24 cellular contexts compared by ENCODE assay signal in the genomic region with DNA sequence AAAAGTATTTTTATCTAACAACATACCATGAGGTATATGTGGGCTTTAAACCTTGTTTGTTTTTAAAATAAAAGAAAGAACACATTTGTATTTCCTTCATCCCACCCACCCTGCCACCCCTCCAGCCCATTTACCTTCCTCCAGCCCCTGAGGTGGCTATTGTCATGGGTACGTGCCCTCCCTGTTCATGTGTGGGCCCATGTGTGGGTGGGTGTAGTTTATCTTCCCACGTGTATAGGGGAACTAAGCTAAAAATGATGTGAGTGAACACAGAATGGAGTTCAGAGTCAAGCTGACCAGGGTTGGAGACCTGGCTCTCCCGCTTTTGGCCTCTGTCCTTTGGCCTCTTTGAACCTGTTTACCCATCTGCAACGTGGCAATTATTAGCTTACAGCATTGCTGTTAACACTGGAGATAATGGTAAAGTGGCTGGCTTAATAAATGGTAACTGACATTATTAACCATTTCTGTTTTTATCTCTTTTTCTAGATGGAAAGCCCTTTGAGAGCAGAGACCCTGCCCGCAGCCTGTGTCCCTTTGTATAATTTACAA.
"Had no signal": no experiment of that assay in that cellular context is flagged by ENCODE, and none has a peak within 500 bp of the region (broad histone marks: within the 10 kb centered on the region; RNA-seq: fewer than 3 reads in every experiment).

No MANE protein-coding gene starts in this region.

- H3K27me3 ChIP-seq: esophagus muscularis mucosa, foreskin keratinocyte, gastroesophageal sphincter, heart left ventricle, hepatocyte, spleen, testis, tibial artery had no signal

- ATAC-seq: gastroesophageal sphincter; heart left ventricle; left cardiac atrium; stimulated activated memory B cell treated with anti-CD40 and anti-IgM and Interleukin-4, amounts not matched to agents 10 μg/mL and 1 μg/mL and 100 μg/mL, for 72 hours; stimulated activated naive CD8-positive, alpha-beta T cell treated with anti-CD3 and anti-CD28 coated beads, Interleukin-15, Interleukin-2, amounts not matched to agents 100 U/mL and 50 U/mL, for 24 hours had no signal

- H3K4me2 ChIP-seq: hepatocyte had no signal

- H3K4me3 ChIP-seq: coronary artery, esophagus muscularis mucosa, gastroesophageal sphincter, heart left ventricle, hepatocyte, prostate gland, skin epidermis, spleen, testis, tibial artery had no signal

- DNase-seq: dermis blood vessel endothelial cell; effector memory CD4-positive, alpha-beta T cell; foreskin keratinocyte; heart left ventricle; left cardiac atrium; mammary epithelial cell; naive thymus-derived CD8-positive, alpha-beta T cell; nephron progenitor cell; nucleus accumbens; right cardiac atrium; spleen; stimulated activated CD4-positive, alpha-beta T cell treated with anti-CD3 and anti-CD28 coated beads, Interleukin-4, amount 100 ng/mL, for 4 hours; stimulated activated naive CD8-positive, alpha-beta T cell treated with anti-CD3 and anti-CD28 coated beads, Interleukin-15, Interleukin-2, amounts not matched to agents 100 U/mL and 50 U/mL, for 24 hours; substantia nigra; testis; tibial artery had no signal

- FAIRE-seq: endothelial cell of umbilical vein had no signal

- H3K4me1 ChIP-seq: prostate gland, testis had no signal

- H2AFZ ChIP-seq: hepatocyte had no signal

- H3K9me3 ChIP-seq: esophagus muscularis mucosa, gastroesophageal sphincter, heart left ventricle, prostate gland, spleen, testis, tibial artery had no signal

- H3K27ac ChIP-seq: coronary artery, esophagus muscularis mucosa, foreskin keratinocyte, gastroesophageal sphincter, heart left ventricle, hepatocyte, prostate gland, skin epidermis, spleen, testis, tibial artery had no signal

- H3K36me3 ChIP-seq: esophagus muscularis mucosa, gastroesophageal sphincter, heart left ventricle, prostate gland, spleen, tibial artery had no signal

- H3K79me2 ChIP-seq: hepatocyte had no signal
